ENCODE assay signal across 1 cellular context in genomic region chr2:44184106-44184505, GRCh38.
TF ChIP-seq lines count a peak whose summit lies in the region.

No MANE protein-coding gene starts in this region.

TF ChIP-seq in HepG2, 621 proteins besides CTCF, POLR2A, EP300 and RAD21 (continued from another document):
- no peak for TF ChIP-seq ZNF101 (CRISPR knock-in tag; IDR thresholded peaks at IDR 0.05; ENCODE audit: borderline replicate concordance, low read depth)
